ENCODE assay signal across 21 cellular contexts in genomic region chr7:28747854-28748253, GRCh38.
"Had no signal": no experiment of that assay in that cellular context is flagged by ENCODE, and none has a peak within 500 bp of the region (broad histone marks: within the 10 kb centered on the region; RNA-seq: fewer than 3 reads in every experiment).

No MANE protein-coding gene starts in this region.

- H3K4me1 ChIP-seq: parathyroid adenoma, right lobe of liver, spleen, thyroid gland had no signal

- FAIRE-seq: TTC549 had no signal

- H3K9me3 Mint-ChIP-seq: central memory CD8-positive, alpha-beta T cell; immature natural killer cell; memory B cell; naive thymus-derived CD4-positive, alpha-beta T cell; stimulated activated memory B cell treated with anti-CD40 and anti-IgM and Interleukin-4, amounts not matched to agents 10 μg/mL and 1 μg/mL and 100 μg/mL, for 72 hours had no signal

- H3K27me3 ChIP-seq: brain microvascular endothelial cell, right lobe of liver, spleen, thyroid gland had no signal

- H3K4me3 Mint-ChIP-seq: activated CD4-positive, alpha-beta T cell treated with anti-CD3 and anti-CD28 coated beads for 36 hours; activated naive CD8-positive, alpha-beta T cell; central memory CD8-positive, alpha-beta T cell; immature natural killer cell; memory B cell; naive thymus-derived CD4-positive, alpha-beta T cell; stimulated activated memory B cell treated with anti-CD40 and anti-IgM and Interleukin-4, amounts not matched to agents 10 μg/mL and 1 μg/mL and 100 μg/mL, for 72 hours; WTC11 had no signal

- H3K79me2 ChIP-seq: parathyroid adenoma had no signal

- H3K27ac ChIP-seq: brain microvascular endothelial cell, coronary artery, parathyroid adenoma, right lobe of liver, spleen, thyroid gland had no signal

- H3K36me3 Mint-ChIP-seq: activated naive CD8-positive, alpha-beta T cell; immature natural killer cell; memory B cell; naive thymus-derived CD4-positive, alpha-beta T cell; stimulated activated memory B cell treated with anti-CD40 and anti-IgM and Interleukin-4, amounts not matched to agents 10 μg/mL and 1 μg/mL and 100 μg/mL, for 72 hours; WTC11 had no signal

- H3K9ac ChIP-seq: parathyroid adenoma had no signal

- DNase-seq: activated CD4-positive, alpha-beta T cell treated with anti-CD3 and anti-CD28 coated beads for 36 hours; activated CD4-positive, alpha-beta T cell treated with anti-CD3 and anti-CD28 coated beads, Interleukin-2, amount 50 U/mL, for 48 hours; activated T-cell treated with anti-CD3 and anti-CD28 coated beads for 4 hours; amniotic stem cell; brain microvascular endothelial cell; effector CD4-positive, alpha-beta T cell; immature natural killer cell; naive thymus-derived CD4-positive, alpha-beta T cell; right lobe of liver; spleen; stimulated activated CD4-positive, alpha-beta T cell treated with anti-CD3 and anti-CD28 coated beads, Interleukin-4, amount 100 ng/mL, for 4 hours; thyroid gland had no signal

- H3K27ac Mint-ChIP-seq: activated CD4-positive, alpha-beta T cell treated with anti-CD3 and anti-CD28 coated beads for 36 hours; activated naive CD8-positive, alpha-beta T cell; immature natural killer cell; memory B cell; naive thymus-derived CD4-positive, alpha-beta T cell; stimulated activated memory B cell treated with anti-CD40 and anti-IgM and Interleukin-4, amounts not matched to agents 10 μg/mL and 1 μg/mL and 100 μg/mL, for 72 hours; WTC11 had no signal

- H3K36me3 ChIP-seq: brain microvascular endothelial cell, right lobe of liver, spleen, thyroid gland had no signal

- H3K9me3 ChIP-seq: right lobe of liver, spleen, thyroid gland had no signal

- ATAC-seq: activated CD4-positive, alpha-beta T cell treated with anti-CD3 and anti-CD28 coated beads for 36 hours; esophagus mucosa; naive thymus-derived CD4-positive, alpha-beta T cell; right lobe of liver; stimulated activated memory B cell treated with anti-CD40 and anti-IgM and Interleukin-4, amounts not matched to agents 10 μg/mL and 1 μg/mL and 100 μg/mL, for 72 hours had no signal

- H2AFZ ChIP-seq: parathyroid adenoma had no signal

- H3K4me3 ChIP-seq: coronary artery, right lobe of liver, spleen, thyroid gland had no signal

- H3K4me1 Mint-ChIP-seq: activated CD4-positive, alpha-beta T cell treated with anti-CD3 and anti-CD28 coated beads for 36 hours; central memory CD8-positive, alpha-beta T cell; immature natural killer cell; naive thymus-derived CD4-positive, alpha-beta T cell; stimulated activated memory B cell treated with anti-CD40 and anti-IgM and Interleukin-4, amounts not matched to agents 10 μg/mL and 1 μg/mL and 100 μg/mL, for 72 hours had no signal

- H3K27me3 Mint-ChIP-seq: activated naive CD8-positive, alpha-beta T cell; memory B cell; stimulated activated memory B cell treated with anti-CD40 and anti-IgM and Interleukin-4, amounts not matched to agents 10 μg/mL and 1 μg/mL and 100 μg/mL, for 72 hours had no signal
